ENCODE assay signal across 2 cellular contexts in genomic region chr9:113577525-113578261, GRCh38.
TF ChIP-seq lines count a peak whose summit lies in the region.

No MANE protein-coding gene starts in this region.

TF ChIP-seq in IMR-90, 13 proteins besides CTCF, POLR2A, EP300 and RAD21 (continued from another document):
- TF ChIP-seq USF2 (IDR thresholded peaks at IDR 0.05; ENCODE audit: low read depth, low read length), result no peak
- no peak for TF ChIP-seq ELK1 (IDR thresholded peaks at IDR 0.05; ENCODE audit: borderline replicate concordance, low read depth, low read length)
- TF ChIP-seq CHD1 (IDR thresholded peaks at IDR 0.05; ENCODE audit: low read depth, low read length), result no peak
- peak; percentile 74 for TF ChIP-seq FOS (IDR thresholded peaks at IDR 0.05; ENCODE audit: low read depth, low read length)
- peak; percentile 27 for TF ChIP-seq RCOR1 (IDR thresholded peaks at IDR 0.05; ENCODE audit: insufficient replicate concordance, low read length)
- no peak for TF ChIP-seq CEBPB (IDR thresholded peaks at IDR 0.05; ENCODE audit: low read depth, low read length)
- TF ChIP-seq RFX5 (IDR thresholded peaks at IDR 0.05; ENCODE audit: low read depth, low read length), result no peak
- no peak for TF ChIP-seq NFE2L2 (IDR thresholded peaks at IDR 0.05; ENCODE audit: low read depth, low read length)
- TF ChIP-seq MXI1 (IDR thresholded peaks at IDR 0.05; ENCODE audit: borderline replicate concordance, low read depth, low read length), result no peak

TF ChIP-seq in K562, 482 proteins besides CTCF, POLR2A, EP300 and RAD21 (continued from another document and continues in another):
- TF ChIP-seq PKNOX1 (IDR thresholded peaks at IDR 0.05), result peak; percentile 85
- TF ChIP-seq ZNF57 (CRISPR knock-in tag; IDR thresholded peaks at IDR 0.05), result no peak
- TF ChIP-seq XRCC4 (IDR thresholded peaks at IDR 0.05; ENCODE audit: extremely low read depth, insufficient read depth, insufficient read length), result no peak
- TF ChIP-seq CREM (IDR thresholded peaks at IDR 0.05; ENCODE audit: low read depth), result 0 out of 2 replicates have a peak, but pooled peaks have one; percentile 9
- no peak for TF ChIP-seq USF1 (CRISPR knock-in tag; IDR thresholded peaks at IDR 0.05)
- TF ChIP-seq ZNF324 (CRISPR knock-in tag; IDR thresholded peaks at IDR 0.05), result no peak
- TF ChIP-seq TFAM (CRISPR knock-in tag; conservative IDR thresholded peaks at IDR 0.05), result no peak
- TF ChIP-seq HNRNPLL (IDR thresholded peaks at IDR 0.05; ENCODE audit: low read depth, low read length, poor library complexity, severe bottlenecking), result no peak
- no peak for TF ChIP-seq HNRNPL (IDR thresholded peaks at IDR 0.05; ENCODE audit: low read depth, low read length)
- no peak for TF ChIP-seq ZNF133 (CRISPR knock-in tag; IDR thresholded peaks at IDR 0.05)
- no peak for TF ChIP-seq IRF9 (tag; IDR thresholded peaks at IDR 0.05)
- TF ChIP-seq ZFP30 (CRISPR knock-in tag; IDR thresholded peaks at IDR 0.05; ENCODE audit: borderline replicate concordance), result no peak
- no peak for TF ChIP-seq ZNF197 (CRISPR knock-in tag; IDR thresholded peaks at IDR 0.05; ENCODE audit: low read depth)
- TF ChIP-seq ZBTB5 (IDR thresholded peaks at IDR 0.05), result no peak
- no peak for TF ChIP-seq TBL1XR1 (IDR thresholded peaks at IDR 0.05; ENCODE audit: low read length in 2 of 2)
- no peak for TF ChIP-seq ZNF174 (CRISPR knock-in tag; IDR thresholded peaks at IDR 0.05)
- TF ChIP-seq HDAC6 (IDR thresholded peaks at IDR 0.05; ENCODE audit: low read depth, low read length), result no peak
- no peak for TF ChIP-seq SETDB1 (IDR thresholded peaks at IDR 0.05; ENCODE audit: low read length)
- TF ChIP-seq FIP1L1 (IDR thresholded peaks at IDR 0.05; ENCODE audit: low read depth, low read length, poor library complexity, severe bottlenecking), result no peak
- no peak for TF ChIP-seq PHF21A (IDR thresholded peaks at IDR 0.05; ENCODE audit: borderline replicate concordance, low read depth)
- no peak for TF ChIP-seq ARID3B (CRISPR knock-in tag; IDR thresholded peaks at IDR 0.05; ENCODE audit: borderline replicate concordance)
- TF ChIP-seq ZSCAN32 (CRISPR knock-in tag; IDR thresholded peaks at IDR 0.05), result no peak
- no peak for TF ChIP-seq HLTF (IDR thresholded peaks at IDR 0.05)
- TF ChIP-seq ATF2 (CRISPR knock-in tag; IDR thresholded peaks at IDR 0.05), result no peak
- no peak for TF ChIP-seq ZNF24 (IDR thresholded peaks at IDR 0.05)
- TF ChIP-seq CCNT2 (IDR thresholded peaks at IDR 0.05; ENCODE audit: borderline replicate concordance, extremely low read depth, insufficient read length, low read depth, low read length), result no peak
- TF ChIP-seq RCOR1 (IDR thresholded peaks at IDR 0.05; ENCODE audit: borderline replicate concordance in 1 of 2, low read depth in 2 of 2, low read length in 2 of 2), result no peak
- TF ChIP-seq ZBTB33 (CRISPR knock-in tag; IDR thresholded peaks at IDR 0.05), result no peak
- no peak for TF ChIP-seq PRPF4 (IDR thresholded peaks at IDR 0.05; ENCODE audit: insufficient read depth, low read depth, low read length, poor library complexity, severe bottlenecking)
- TF ChIP-seq CTBP1 (IDR thresholded peaks at IDR 0.05; ENCODE audit: borderline replicate concordance), result no peak
- no peak for TF ChIP-seq DACH1 (IDR thresholded peaks at IDR 0.05; ENCODE audit: partially characterized antibody)
- TF ChIP-seq CHD1 (IDR thresholded peaks at IDR 0.05; ENCODE audit: low read length), result no peak
- TF ChIP-seq SAFB (IDR thresholded peaks at IDR 0.05; ENCODE audit: borderline replicate concordance, low read depth, low read length), result no peak
- no peak for TF ChIP-seq JUNB (CRISPR knock-in tag; conservative IDR thresholded peaks at IDR 0.05)
- TF ChIP-seq THRB (CRISPR knock-in tag; conservative IDR thresholded peaks at IDR 0.05), result no peak
- TF ChIP-seq ZFPM2 (CRISPR knock-in tag; IDR thresholded peaks at IDR 0.05), result no peak
- TF ChIP-seq MCM3 (IDR thresholded peaks at IDR 0.05), result no peak
- no peak for TF ChIP-seq ZNF766 (CRISPR knock-in tag; conservative IDR thresholded peaks at IDR 0.05)
- no peak for TF ChIP-seq AFF4 (CRISPR knock-in tag; IDR thresholded peaks at IDR 0.05)
- no peak for TF ChIP-seq NELFE (IDR thresholded peaks at IDR 0.05; ENCODE audit: insufficient read depth, insufficient read length)
- no peak for TF ChIP-seq E2F3 (CRISPR knock-in tag; IDR thresholded peaks at IDR 0.05)
- TF ChIP-seq EGR1 (conservative IDR thresholded peaks at IDR 0.05), result peak; percentile 54
- TF ChIP-seq DPF2 (IDR thresholded peaks at IDR 0.05), result peak; percentile 19; the same call in 1 of the 2 replicates
- no peak for TF ChIP-seq CXXC5 (CRISPR knock-in tag; IDR thresholded peaks at IDR 0.05)
- TF ChIP-seq ZNF41 (CRISPR knock-in tag; conservative IDR thresholded peaks at IDR 0.05), result no peak
- no peak for TF ChIP-seq HMG20A (CRISPR knock-in tag; conservative IDR thresholded peaks at IDR 0.05)
- no peak for TF ChIP-seq ZBTB1 (CRISPR knock-in tag; IDR thresholded peaks at IDR 0.05; ENCODE audit: borderline replicate concordance, low read depth)
- TF ChIP-seq JUND (IDR thresholded peaks at IDR 0.05; ENCODE audit: borderline replicate concordance, low read depth, low read length), result peak; percentile 50
- no peak for TF ChIP-seq JUND (tag; IDR thresholded peaks at IDR 0.05; ENCODE audit: borderline replicate concordance, low read depth, low read length)
- no peak for TF ChIP-seq NCOA2 (IDR thresholded peaks at IDR 0.05; ENCODE audit: partially characterized antibody in 2 of 2)
- TF ChIP-seq ZKSCAN1 (IDR thresholded peaks at IDR 0.05; ENCODE audit: low read depth, low read length), result no peak
